Comparison of ENCODE assay signal across 20 cellular contexts in genomic region chr18:6960656-6961055, GRCh38.
DNase-seq lines count a peak whose midpoint lies in the region; ATAC-seq and TF ChIP-seq lines count a peak whose summit lies in the region.
"Had no signal": no experiment of that assay in that cellular context is flagged by ENCODE, and none has a peak within 500 bp of the region (broad histone marks: within the 10 kb centered on the region; RNA-seq: fewer than 3 reads in every experiment).

No MANE protein-coding gene starts in this region.

- no peaks in the 10 kb centered on the region for H3K36me3 ChIP-seq in fibroblast of lung (ENCODE audit: control insufficient read depth, insufficient read depth, low read length)
- H3K36me3 ChIP-seq: uterus had no signal

- no peak overlapping the region for H3K27ac ChIP-seq in fibroblast of lung (ENCODE audit: insufficient read depth, low read length)
- H3K27ac ChIP-seq: uterus, VCaP had no signal

- no peak overlapping the region for H2AFZ ChIP-seq in fibroblast of lung (ENCODE audit: low read length)

- H3K79me2 ChIP-seq in fibroblast of lung (ENCODE audit: control insufficient read depth, insufficient read depth, low read length) = no peaks in the 10 kb centered on the region

- H3K4me2 ChIP-seq in fibroblast of lung (ENCODE audit: extremely low read depth, insufficient read depth, low read length) = no peak overlapping the region

- TF ChIP-seq CTCF in fibroblast of lung (conservative IDR thresholded peaks at IDR 0.05 in 1 of 2, IDR thresholded peaks at IDR 0.05 in 1 of 2; ENCODE audit: low read depth in 1 of 2, low read length in 2 of 2) = no peak
- no peak for TF ChIP-seq CTCF in retinal pigment epithelial cell (conservative IDR thresholded peaks at IDR 0.05; ENCODE audit: low read depth, low read length)

- no peak for ATAC-seq in GM21619 (IDR thresholded peaks at IDR 0.05; ENCODE audit: unreplicated experiment)
- ATAC-seq: effector memory CD8-positive, alpha-beta T cell; GM12878; stimulated activated naive CD8-positive, alpha-beta T cell treated with anti-CD3 and anti-CD28 coated beads, Interleukin-15, Interleukin-2, amounts not matched to agents 100 U/mL and 50 U/mL, for 24 hours had no signal

- H3K4me3 ChIP-seq in fibroblast of lung (replicated peaks in 1 of 4; ENCODE audit: control extremely low read depth in 1 of 4, insufficient read depth in 1 of 4, low read depth in 3 of 4, low read length in 4 of 4) (no peak overlapping the region), retinal pigment epithelial cell (ENCODE audit: low read length) (no peak overlapping the region)
- H3K4me3 ChIP-seq: GM12878, uterus had no signal

- DNase-seq in GM04503 (ENCODE audit: low read depth) = peak; percentile 15
- peak; percentile 31 for DNase-seq in SW480 (ENCODE audit: low spot score)
- DNase-seq in fibroblast of lung (ENCODE audit: low read depth in 2 of 2) = peak; percentile 17 to 58
- peak; percentile 42 for DNase-seq in retinal pigment epithelial cell (ENCODE audit: low read depth)
- no peak for DNase-seq in activated CD4-positive, alpha-beta T cell treated with anti-CD3 and anti-CD28 coated beads, Interleukin-2, amount 50 U/mL, for 48 hours
- no peak for DNase-seq in SKM-1 treated with dmso at 0.1 percent for 144 hours (lab: John Stamatoyannopoulos, UW; ENCODE audit: unreplicated experiment)
- DNase-seq in cerebellum (ENCODE audit: low spot score) = no peak
- DNase-seq: activated gamma-delta T cell; CD4-positive, alpha-beta T cell; DND-41; effector memory CD8-positive, alpha-beta T cell; immature natural killer cell; NCI-H1436; NCI-H446; occipital lobe; stimulated activated naive CD8-positive, alpha-beta T cell treated with anti-CD3 and anti-CD28 coated beads, Interleukin-15, Interleukin-2, amounts not matched to agents 100 U/mL and 50 U/mL, for 24 hours; uterus had no signal

- H3K9me3 ChIP-seq in fibroblast of lung (ENCODE audit: control insufficient read depth, insufficient read depth, low read depth, low read length) = no peaks in the 10 kb centered on the region
- H3K9me3 ChIP-seq: uterus had no signal

- no peaks in the 10 kb centered on the region for H3K4me1 ChIP-seq in fibroblast of lung (ENCODE audit: control insufficient read depth, extremely low read depth, insufficient read depth, low read length)
- H3K4me1 ChIP-seq: uterus had no signal

- H4K20me1 ChIP-seq in fibroblast of lung (ENCODE audit: control insufficient read depth, extremely low read depth, insufficient read depth, low read length) = no peaks in the 10 kb centered on the region

- no peak overlapping the region for H3K9ac ChIP-seq in fibroblast of lung (ENCODE audit: insufficient read depth, low read length)

- H3K27me3 ChIP-seq in fibroblast of lung (ENCODE audit: control insufficient read depth, insufficient read depth, low read length) = no peaks in the 10 kb centered on the region
- H3K27me3 ChIP-seq: uterus had no signal

Comparison
In these comparisons a context has a peak if more than half of its experiments do, and no peak if none do; other contexts are left out.
1. DNase-seq: peak in GM04503 (single experiment), SW480 (single experiment), fibroblast of lung (2 of 2) and retinal pigment epithelial cell (single experiment); none in activated CD4-positive, alpha-beta T cell treated with anti-CD3 and anti-CD28 coated beads, Interleukin-2, amount 50 U/mL, for 48 hours (0 of 2), SKM-1 treated with dmso at 0.1 percent for 144 hours (single experiment) and cerebellum (single experiment).